Comparison of ENCODE assay signal across 28 cellular contexts in the genomic region with DNA sequence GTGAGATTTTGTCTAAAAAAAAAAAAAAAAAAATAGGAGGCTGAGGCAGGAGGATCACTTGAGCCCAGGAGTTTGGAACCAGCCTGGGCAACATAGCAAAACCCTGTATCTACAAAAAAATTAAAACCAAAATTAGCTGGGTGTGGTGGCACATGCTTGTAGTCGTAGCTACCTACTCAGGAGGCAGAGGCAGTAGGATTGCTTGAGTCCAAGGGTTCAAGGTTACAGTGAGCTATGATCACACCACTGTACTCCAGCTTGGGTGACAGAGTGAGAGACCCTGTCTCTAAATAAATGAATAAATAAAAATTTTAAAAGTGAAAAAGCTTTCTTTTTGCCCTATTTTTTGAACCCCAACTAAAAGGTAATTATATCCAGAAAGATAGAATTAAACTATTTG.
"Had no signal": no experiment of that assay in that cellular context is flagged by ENCODE, and none has a peak within 500 bp of the region (broad histone marks: within the 10 kb centered on the region; RNA-seq: fewer than 3 reads in every experiment).

No MANE protein-coding gene starts in this region.

- FAIRE-seq: endometrium, kidney had no signal

- H3K27me3 ChIP-seq: colonic mucosa, esophagus squamous epithelium, gastrocnemius medialis, heart left ventricle, hepatocyte, left lung had no signal

- H3K27me3 Mint-ChIP-seq: dendritic cell treated with granulocyte-macrophage colony-stimulating factor and Interleukin-4, amounts not matched to agents 40 ng/mL and 50 ng/mL, for 4 days; effector memory CD8-positive, alpha-beta T cell had no signal

- H3K36me3 ChIP-seq: colonic mucosa, gastrocnemius medialis had no signal

- H3K4me1 Mint-ChIP-seq: endodermal cell, mesothelial cell of epicardium had no signal

- H3K4me3 ChIP-seq: colonic mucosa, esophagus squamous epithelium, gastrocnemius medialis, heart left ventricle, hepatocyte, left lung, lower lobe of right lung, mucosa of descending colon had no signal

- H2AFZ ChIP-seq: hepatocyte had no signal

- ATAC-seq: effector memory CD8-positive, alpha-beta T cell; esophagus mucosa; gastrocnemius medialis; heart left ventricle; left lung; left ventricle myocardium superior; lower lobe of right lung; mucosa of descending colon had no signal

- H3K79me2 ChIP-seq: hepatocyte had no signal

- H3K27ac ChIP-seq: colonic mucosa, epithelial cell of prostate, esophagus squamous epithelium, gastrocnemius medialis, heart left ventricle, hepatocyte, left lung, lower lobe of right lung had no signal

- DNase-seq: colonic mucosa; cortex of kidney; effector CD8-positive, alpha-beta T cell; effector memory CD8-positive, alpha-beta T cell; endodermal cell; erythroblast; esophagus squamous epithelium; foreskin fibroblast; foreskin melanocyte; gastrocnemius medialis; glutamatergic neuron; heart left ventricle; hypothalamus; immature natural killer cell; islet precursor cell; kidney; kidney glomerular epithelial cell; left lung; left ventricle myocardium superior; lower lobe of right lung; mesenchymal stem cell; mucosa of descending colon had no signal

- H3K9me3 Mint-ChIP-seq: dendritic cell treated with granulocyte-macrophage colony-stimulating factor and Interleukin-4, amounts not matched to agents 40 ng/mL and 50 ng/mL, for 4 days; effector memory CD8-positive, alpha-beta T cell; endodermal cell; immature natural killer cell; mesothelial cell of epicardium had no signal

- H3K27ac Mint-ChIP-seq: dendritic cell treated with granulocyte-macrophage colony-stimulating factor and Interleukin-4, amounts not matched to agents 40 ng/mL and 50 ng/mL, for 4 days; effector memory CD8-positive, alpha-beta T cell; endodermal cell; immature natural killer cell; mesothelial cell of epicardium had no signal

- H3K4me2 ChIP-seq: hepatocyte had no signal

- H3K4me3 Mint-ChIP-seq: dendritic cell treated with granulocyte-macrophage colony-stimulating factor and Interleukin-4, amounts not matched to agents 40 ng/mL and 50 ng/mL, for 4 days; effector memory CD8-positive, alpha-beta T cell; endodermal cell; immature natural killer cell; mesothelial cell of epicardium had no signal

- H3K4me1 ChIP-seq: colonic mucosa, esophagus squamous epithelium, gastrocnemius medialis, heart left ventricle, left lung, lower lobe of right lung had no signal

- H3K9me3 ChIP-seq: colonic mucosa, esophagus squamous epithelium, gastrocnemius medialis, heart left ventricle, left lung, lower lobe of right lung, mucosa of descending colon had no signal
